24 cellular contexts compared by ENCODE assay signal in genomic region chrX:103886624-103887023, GRCh38.
"Had no signal": no experiment of that assay in that cellular context is flagged by ENCODE, and none has a peak within 500 bp of the region (broad histone marks: within the 10 kb centered on the region; RNA-seq: fewer than 3 reads in every experiment).

No MANE protein-coding gene starts in this region.

- H3K4me1 ChIP-seq: neural progenitor cell, parathyroid adenoma, psoas muscle, right lobe of liver, sigmoid colon, stomach, thyroid gland, tibial nerve, upper lobe of left lung, vagina had no signal

- H3K27ac ChIP-seq: neural progenitor cell, ovary, parathyroid adenoma, psoas muscle, right lobe of liver, sigmoid colon, stomach, thoracic aorta, thyroid gland, tibial nerve, upper lobe of left lung, vagina had no signal

- DNase-seq: natural killer cell; occipital lobe; ovary; posterior cingulate gyrus; psoas muscle; right cardiac atrium; right lobe of liver; sigmoid colon; small intestine; stimulated activated CD4-positive, alpha-beta T cell treated with anti-CD3 and anti-CD28 coated beads, Interleukin-15, amount 100 ng/mL, for 24 hours; stimulated activated CD4-positive, alpha-beta T cell treated with anti-CD3 and anti-CD28 coated beads, Interleukin-2, amount 100 ng/mL, for 24 hours; stimulated activated CD4-positive, alpha-beta T cell treated with anti-CD3 and anti-CD28 coated beads, Interleukin-2, amount 100 ng/mL, for 48 hours; stimulated activated CD4-positive, alpha-beta T cell treated with anti-CD3 and anti-CD28 coated beads, Interleukin-4, amount 100 ng/mL, for 24 hours; stimulated activated naive B cell treated with anti-CD40 and anti-IgM and Interleukin-4, amounts not matched to agents 10 μg/mL and 1 μg/mL and 100 μg/mL, for 72 hours; stimulated activated naive CD4-positive, alpha-beta T cell treated with Interleukin-2 at 50 U/mL for 16 hours; stomach; thyroid gland; trophoblast cell; upper lobe of left lung had no signal

- H3K9me3 ChIP-seq: ovary, right lobe of liver, sigmoid colon, thoracic aorta, thyroid gland, tibial nerve, upper lobe of left lung, vagina had no signal

- H2AFZ ChIP-seq: neural progenitor cell, parathyroid adenoma had no signal

- H3K36me3 ChIP-seq: neural progenitor cell, ovary, right lobe of liver, sigmoid colon, stomach, thoracic aorta, thyroid gland, tibial nerve, upper lobe of left lung, vagina had no signal

- H3K27me3 ChIP-seq: neural progenitor cell, ovary, right lobe of liver, sigmoid colon, stomach, thyroid gland, tibial nerve, upper lobe of left lung, vagina had no signal

- H3K4me3 ChIP-seq: neural progenitor cell, ovary, psoas muscle, right lobe of liver, sigmoid colon, stomach, thoracic aorta, thyroid gland, tibial nerve, upper lobe of left lung, vagina had no signal

- H3K4me2 ChIP-seq: neural progenitor cell had no signal

- H3K9ac ChIP-seq: neural progenitor cell, parathyroid adenoma had no signal

- H3K79me2 ChIP-seq: parathyroid adenoma had no signal
